ENCODE assay signal across 1 cellular context in the genomic region with DNA sequence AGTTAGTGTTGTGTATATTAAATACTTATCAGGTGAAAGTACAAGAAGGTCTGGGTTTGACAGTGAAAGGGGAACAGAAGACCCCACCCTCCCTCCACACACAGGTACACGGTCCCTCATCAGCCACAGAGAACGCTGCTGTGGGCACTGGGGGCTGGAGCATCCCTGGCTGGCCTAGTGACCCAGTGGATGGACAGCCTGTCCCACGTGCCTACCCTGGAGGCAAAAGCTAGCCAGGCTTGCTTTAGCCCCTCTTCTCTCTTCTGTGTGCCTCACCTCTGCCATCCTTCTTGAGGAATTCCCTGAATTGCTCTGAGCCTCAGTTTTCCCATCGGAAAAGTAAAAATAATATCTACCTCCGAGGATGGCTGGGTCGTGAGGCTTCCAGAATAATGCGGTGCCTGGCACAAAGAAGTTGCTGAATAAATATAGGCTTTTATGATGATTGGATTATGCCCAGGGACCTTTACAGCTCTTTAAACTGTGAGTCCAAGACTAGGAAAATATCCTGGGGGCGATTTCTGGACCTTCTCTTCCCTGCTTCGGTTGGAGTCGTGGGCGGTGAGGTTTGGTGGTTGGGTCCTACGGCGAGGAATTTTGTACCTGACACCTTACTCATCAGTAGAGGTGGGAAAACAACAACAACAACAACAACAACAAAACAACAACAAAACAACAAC.
A peak's percentile ranks its signal among the peaks of the same experiment; 100 is the strongest.
TF ChIP-seq lines count a peak whose summit lies in the region.

No MANE protein-coding gene starts in this region.

TF ChIP-seq in HEK293, 187 proteins besides CTCF, POLR2A, EP300 and RAD21 (continued from another document):
- TF ChIP-seq, protein P1, sequence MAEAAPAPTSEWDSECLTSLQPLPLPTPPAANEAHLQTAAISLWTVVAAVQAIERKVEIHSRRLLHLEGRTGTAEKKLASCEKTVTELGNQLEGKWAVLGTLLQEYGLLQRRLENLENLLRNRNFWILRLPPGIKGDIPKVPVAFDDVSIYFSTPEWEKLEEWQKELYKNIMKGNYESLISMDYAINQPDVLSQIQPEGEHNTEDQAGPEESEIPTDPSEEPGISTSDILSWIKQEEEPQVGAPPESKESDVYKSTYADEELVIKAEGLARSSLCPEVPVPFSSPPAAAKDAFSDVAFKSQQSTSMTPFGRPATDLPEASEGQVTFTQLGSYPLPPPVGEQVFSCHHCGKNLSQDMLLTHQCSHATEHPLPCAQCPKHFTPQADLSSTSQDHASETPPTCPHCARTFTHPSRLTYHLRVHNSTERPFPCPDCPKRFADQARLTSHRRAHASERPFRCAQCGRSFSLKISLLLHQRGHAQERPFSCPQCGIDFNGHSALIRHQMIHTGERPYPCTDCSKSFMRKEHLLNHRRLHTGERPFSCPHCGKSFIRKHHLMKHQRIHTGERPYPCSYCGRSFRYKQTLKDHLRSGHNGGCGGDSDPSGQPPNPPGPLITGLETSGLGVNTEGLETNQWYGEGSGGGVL (tag by site-specific recombination; IDR thresholded peaks at IDR 0.05), result no peak
- peak; percentile 70; the same call in 1 of the 2 replicates for TF ChIP-seq ZNF664 (tag by site-specific recombination; IDR thresholded peaks at IDR 0.05)
- no peak for TF ChIP-seq ZNF404 (tag by site-specific recombination; IDR thresholded peaks at IDR 0.05)
- TF ChIP-seq SCRT1 (tag by site-specific recombination; IDR thresholded peaks at IDR 0.05; ENCODE audit: borderline replicate concordance), result no peak
- no peak for TF ChIP-seq ZNF2 (tag by site-specific recombination; IDR thresholded peaks at IDR 0.05)
- TF ChIP-seq GLIS2 (tag by site-specific recombination; IDR thresholded peaks at IDR 0.05), result no peak
- TF ChIP-seq, protein P2, sequence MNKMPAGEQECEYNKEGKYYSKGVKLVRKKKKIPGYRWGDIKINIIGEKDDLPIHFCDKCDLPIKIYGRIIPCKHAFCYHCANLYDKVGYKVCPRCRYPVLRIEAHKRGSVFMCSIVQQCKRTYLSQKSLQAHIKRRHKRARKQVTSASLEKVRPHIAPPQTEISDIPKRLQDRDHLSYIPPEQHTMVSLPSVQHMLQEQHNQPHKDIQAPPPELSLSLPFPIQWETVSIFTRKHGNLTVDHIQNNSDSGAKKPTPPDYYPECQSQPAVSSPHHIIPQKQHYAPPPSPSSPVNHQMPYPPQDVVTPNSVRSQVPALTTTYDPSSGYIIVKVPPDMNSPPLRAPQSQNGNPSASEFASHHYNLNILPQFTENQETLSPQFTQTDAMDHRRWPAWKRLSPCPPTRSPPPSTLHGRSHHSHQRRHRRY (tag by site-specific recombination; IDR thresholded peaks at IDR 0.05), result no peak
- no peak for TF ChIP-seq ZIC2 (tag by site-specific recombination; IDR thresholded peaks at IDR 0.05)
- TF ChIP-seq, protein P3, sequence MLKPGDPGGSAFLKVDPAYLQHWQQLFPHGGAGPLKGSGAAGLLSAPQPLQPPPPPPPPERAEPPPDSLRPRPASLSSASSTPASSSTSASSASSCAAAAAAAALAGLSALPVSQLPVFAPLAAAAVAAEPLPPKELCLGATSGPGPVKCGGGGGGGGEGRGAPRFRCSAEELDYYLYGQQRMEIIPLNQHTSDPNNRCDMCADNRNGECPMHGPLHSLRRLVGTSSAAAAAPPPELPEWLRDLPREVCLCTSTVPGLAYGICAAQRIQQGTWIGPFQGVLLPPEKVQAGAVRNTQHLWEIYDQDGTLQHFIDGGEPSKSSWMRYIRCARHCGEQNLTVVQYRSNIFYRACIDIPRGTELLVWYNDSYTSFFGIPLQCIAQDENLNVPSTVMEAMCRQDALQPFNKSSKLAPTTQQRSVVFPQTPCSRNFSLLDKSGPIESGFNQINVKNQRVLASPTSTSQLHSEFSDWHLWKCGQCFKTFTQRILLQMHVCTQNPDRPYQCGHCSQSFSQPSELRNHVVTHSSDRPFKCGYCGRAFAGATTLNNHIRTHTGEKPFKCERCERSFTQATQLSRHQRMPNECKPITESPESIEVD (tag by site-specific recombination; IDR thresholded peaks at IDR 0.05), result no peak
- no peak for TF ChIP-seq YY2 (tag by site-specific recombination; IDR thresholded peaks at IDR 0.05)
- TF ChIP-seq EGR2 (tag by site-specific recombination; IDR thresholded peaks at IDR 0.05; ENCODE audit: low read depth), result no peak
- TF ChIP-seq, protein P4, sequence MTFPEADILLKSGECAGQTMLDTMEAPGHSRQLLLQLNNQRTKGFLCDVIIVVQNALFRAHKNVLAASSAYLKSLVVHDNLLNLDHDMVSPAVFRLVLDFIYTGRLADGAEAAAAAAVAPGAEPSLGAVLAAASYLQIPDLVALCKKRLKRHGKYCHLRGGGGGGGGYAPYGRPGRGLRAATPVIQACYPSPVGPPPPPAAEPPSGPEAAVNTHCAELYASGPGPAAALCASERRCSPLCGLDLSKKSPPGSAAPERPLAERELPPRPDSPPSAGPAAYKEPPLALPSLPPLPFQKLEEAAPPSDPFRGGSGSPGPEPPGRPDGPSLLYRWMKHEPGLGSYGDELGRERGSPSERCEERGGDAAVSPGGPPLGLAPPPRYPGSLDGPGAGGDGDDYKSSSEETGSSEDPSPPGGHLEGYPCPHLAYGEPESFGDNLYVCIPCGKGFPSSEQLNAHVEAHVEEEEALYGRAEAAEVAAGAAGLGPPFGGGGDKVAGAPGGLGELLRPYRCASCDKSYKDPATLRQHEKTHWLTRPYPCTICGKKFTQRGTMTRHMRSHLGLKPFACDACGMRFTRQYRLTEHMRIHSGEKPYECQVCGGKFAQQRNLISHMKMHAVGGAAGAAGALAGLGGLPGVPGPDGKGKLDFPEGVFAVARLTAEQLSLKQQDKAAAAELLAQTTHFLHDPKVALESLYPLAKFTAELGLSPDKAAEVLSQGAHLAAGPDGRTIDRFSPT (tag by site-specific recombination; IDR thresholded peaks at IDR 0.05), result no peak
- no peak for TF ChIP-seq KLF1 (tag by site-specific recombination; IDR thresholded peaks at IDR 0.05)
- TF ChIP-seq ZNF335 (tag by site-specific recombination; conservative IDR thresholded peaks at IDR 0.05), result peak; percentile 90; the same call in 1 of the 2 replicates
